In genomic region chr12:75923964-75924666, GRCh38 we compare ENCODE assay signal across 1 cellular context.
TF ChIP-seq lines count a peak whose summit lies in the region.

No MANE protein-coding gene starts in this region.

TF ChIP-seq in GM23338, 12 proteins besides CTCF, POLR2A, EP300 and RAD21 (continued from another document):
- no peak for TF ChIP-seq REST (IDR thresholded peaks at IDR 0.05; ENCODE audit: unreplicated experiment)
- TF ChIP-seq ZNF114 (CRISPR knock-in tag; IDR thresholded peaks at IDR 0.05) = no peak
- TF ChIP-seq JUNB (IDR thresholded peaks at IDR 0.05; ENCODE audit: unreplicated experiment) = no peak
- no peak for TF ChIP-seq ZNF462 (CRISPR knock-in tag; IDR thresholded peaks at IDR 0.05)
- no peak for TF ChIP-seq EZH2phosphoT487 (IDR thresholded peaks at IDR 0.05; ENCODE audit: unreplicated experiment)
- no peak for TF ChIP-seq POLR2AphosphoS5 (IDR thresholded peaks at IDR 0.05; ENCODE audit: low read depth)
- TF ChIP-seq NANOG (IDR thresholded peaks at IDR 0.05; ENCODE audit: borderline replicate concordance) = no peak
TF ChIP-seq in GM23338: peak in this region for 0.
